Comparison of ENCODE assay signal across 14 cellular contexts in the genomic region with DNA sequence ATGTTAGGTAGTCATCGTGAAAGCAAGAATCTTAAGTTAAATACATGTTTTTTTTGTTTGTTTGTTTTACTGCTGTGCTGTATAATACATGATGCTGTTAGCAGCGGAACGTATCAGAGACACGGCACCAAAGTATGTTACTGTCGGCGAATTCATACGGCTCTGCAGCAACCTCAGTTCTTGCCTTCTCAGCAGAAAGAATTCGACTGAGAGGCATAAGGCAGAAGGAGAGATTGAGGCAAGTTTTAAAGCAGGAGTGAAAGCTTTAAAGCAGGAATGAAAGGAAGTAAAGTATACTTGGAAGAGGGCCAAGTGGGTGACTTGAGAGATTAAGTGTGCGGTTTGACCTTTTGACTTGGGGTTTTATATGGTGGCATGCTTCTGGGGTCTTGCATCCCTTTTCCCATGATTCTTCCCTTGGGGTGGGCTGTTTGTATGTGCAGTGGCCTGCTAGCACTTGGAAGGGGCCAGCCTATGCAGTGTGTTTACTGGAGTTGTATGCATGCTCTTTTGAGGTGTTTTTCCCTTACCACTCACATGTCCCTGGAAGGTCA. TPM values are rescaled to one million over a fixed set of nuclear protein-coding genes. Genes with fewer than 3 reads are reported as not detected.
DNase-seq lines count a peak whose midpoint lies in the region; ATAC-seq and TF ChIP-seq lines count a peak whose summit lies in the region.
"Had no signal": no experiment of that assay in that cellular context is flagged by ENCODE, and none has a peak within 500 bp of the region (broad histone marks: within the 10 kb centered on the region; RNA-seq: fewer than 3 reads in every experiment).

No MANE protein-coding gene starts in this region.

- H3K27me3 ChIP-seq in left lung, result no peaks in the 10 kb centered on the region

- H3K4me1 ChIP-seq in left lung, result peaks cover 0 to 12% of the 10 kb centered on the region in 2 donors

- no peak for DNase-seq in activated CD4-positive, alpha-beta T cell treated with anti-CD3 and anti-CD28 coated beads, Interleukin-2, amount 10 ng/mL, durations not matched to agents 24 days and 14 days
- no peak for DNase-seq in activated CD4-positive, alpha-beta T cell treated with anti-CD3 and anti-CD28 coated beads for 1 hour
- DNase-seq in Jurkat, Clone E6-1 (ENCODE audit: low read depth, low spot score), result peak; percentile 33
- DNase-seq in activated CD8-positive, alpha-beta T cell treated with anti-CD3 and anti-CD28 coated beads, Interleukin-2, amount 10 ng/mL, durations not matched to agents 7 days and 5 days, result no peak
- DNase-seq in naive B cell (no peak), left lung (no peak), lower leg skin (ENCODE audit: low spot score in 2 of 2) (no peak)
- no peak for DNase-seq in stimulated activated naive CD4-positive, alpha-beta T cell treated with Interleukin-2 at 50 U/mL for 16 hours (lab: John Stamatoyannopoulos, UW)
- DNase-seq: NCI-H187, NCI-H526 had no signal

- H3K4me1 Mint-ChIP-seq in activated CD4-positive, alpha-beta T cell treated with anti-CD3 and anti-CD28 coated beads, Interleukin-2, amount 10 ng/mL, durations not matched to agents 24 days and 14 days, result peaks cover 47% of the 10 kb centered on the region
- peaks cover 80% of the 10 kb centered on the region for H3K4me1 Mint-ChIP-seq in activated CD8-positive, alpha-beta T cell treated with anti-CD3 and anti-CD28 coated beads, Interleukin-2, amount 10 ng/mL, durations not matched to agents 7 days and 5 days (ENCODE audit: low read depth)
- H3K4me1 Mint-ChIP-seq in naive B cell, result peaks cover 52 to 82% (median 69%) of the 10 kb centered on the region in 3 donors

- H3K36me3 ChIP-seq in left lung, result no peaks in the 10 kb centered on the region

- peaks cover 19% of the 10 kb centered on the region for H3K9me3 Mint-ChIP-seq in activated CD4-positive, alpha-beta T cell treated with anti-CD3 and anti-CD28 coated beads, Interleukin-2, amount 10 ng/mL, durations not matched to agents 24 days and 14 days
- peaks cover 22% of the 10 kb centered on the region for H3K9me3 Mint-ChIP-seq in activated CD8-positive, alpha-beta T cell treated with anti-CD3 and anti-CD28 coated beads, Interleukin-2, amount 10 ng/mL, durations not matched to agents 7 days and 5 days (ENCODE audit: insufficient read depth)
- peaks cover 0 to 24% (median 14%) of the 10 kb centered on the region in 7 donors for H3K9me3 Mint-ChIP-seq in naive B cell

- no peak overlapping the region for H3K4me3 ChIP-seq in Jurkat, Clone E6-1 (ENCODE audit: low read length)
- H3K4me3 ChIP-seq in left lung (no peak overlapping the region), lower leg skin (ENCODE audit: low read depth, poor library complexity, severe bottlenecking) (no peak overlapping the region)
- H3K4me3 ChIP-seq: lung had no signal

- H3K27ac Mint-ChIP-seq in activated CD4-positive, alpha-beta T cell treated with anti-CD3 and anti-CD28 coated beads, Interleukin-2, amount 10 ng/mL, durations not matched to agents 24 days and 14 days, result peak overlapping the region; percentile 80
- peak overlapping the region; percentile 15 for H3K27ac Mint-ChIP-seq in activated CD8-positive, alpha-beta T cell treated with anti-CD3 and anti-CD28 coated beads, Interleukin-2, amount 10 ng/mL, durations not matched to agents 7 days and 5 days
- peak overlapping the region in 4 of 6 donors; percentile 2 to 96 (median 44) for H3K27ac Mint-ChIP-seq in naive B cell
- H3K27ac Mint-ChIP-seq: activated T-helper 17 cell treated with anti-CD3 and anti-CD28 coated beads, Interleukin-2, amount 50 U/mL, for 72 hours; brain had no signal

- no peak for ATAC-seq in activated CD8-positive, alpha-beta T cell treated with anti-CD3 and anti-CD28 coated beads, Interleukin-2, amount 10 ng/mL, durations not matched to agents 7 days and 5 days
- ATAC-seq in naive B cell (ENCODE audit: low read depth in 2 of 2) (no peak), left lung (no peak)
- ATAC-seq: activated T-helper 17 cell treated with anti-CD3 and anti-CD28 coated beads, Interleukin-2, amount 50 U/mL, for 72 hours; HepG2 had no signal

- 72 to 74% methylated on average over 9 of the region's 9 CpGs for WGBS in lower leg skin, 2 donors

- intact Hi-C loops in activated CD4-positive, alpha-beta T cell treated with anti-CD3 and anti-CD28 coated beads, Interleukin-2, amount 10 ng/mL, durations not matched to agents 24 days and 14 days (cut with micrococcal nuclease), result no loop called here
- intact Hi-C loops in left lung (cut with DNase I), result no loop called here
- intact Hi-C loops in lower leg skin (cut with DNase I; ENCODE audit: low total_unique reads), result no loop called here

- POLR2A ChIA-PET in activated CD8-positive, alpha-beta T cell treated with anti-CD3 and anti-CD28 coated beads, Interleukin-2, amount 10 ng/mL, durations not matched to agents 7 days and 5 days (lab: Charles Lee), result interaction anchor here (1.9 kb wide), 1 partner anchor 24 kb away, joined by 6 read pairs; a partner anchor contains a TSS

- TF ChIP-seq CTCF in left lung (IDR thresholded peaks at IDR 0.05) (no peak), lower leg skin (IDR thresholded peaks at IDR 0.05) (no peak)

- CTCF ChIA-PET in activated CD8-positive, alpha-beta T cell treated with anti-CD3 and anti-CD28 coated beads, Interleukin-2, amount 10 ng/mL, durations not matched to agents 7 days and 5 days (lab: Charles Lee), result interaction anchor here (0.8 to 1.4 kb wide), 2 partner anchors 10 to 39 kb away, joined by 3 to 4 read pairs; no protein-coding TSS in a partner anchor

- no peaks in the 10 kb centered on the region for H3K9me3 ChIP-seq in left lung

- peaks cover 55% of the 10 kb centered on the region for H3K36me3 Mint-ChIP-seq in activated CD4-positive, alpha-beta T cell treated with anti-CD3 and anti-CD28 coated beads, Interleukin-2, amount 10 ng/mL, durations not matched to agents 24 days and 14 days (ENCODE audit: low read depth)
- peaks cover 79% of the 10 kb centered on the region for H3K36me3 Mint-ChIP-seq in activated CD8-positive, alpha-beta T cell treated with anti-CD3 and anti-CD28 coated beads, Interleukin-2, amount 10 ng/mL, durations not matched to agents 7 days and 5 days (ENCODE audit: low read depth)
- peaks cover 14 to 19% of the 10 kb centered on the region in 2 donors for H3K36me3 Mint-ChIP-seq in naive B cell

- no peak overlapping the region for H3K27ac ChIP-seq in left lung

- H3K27me3 Mint-ChIP-seq in activated CD4-positive, alpha-beta T cell treated with anti-CD3 and anti-CD28 coated beads, Interleukin-2, amount 10 ng/mL, durations not matched to agents 24 days and 14 days, result no peaks in the 10 kb centered on the region
- H3K27me3 Mint-ChIP-seq in activated CD8-positive, alpha-beta T cell treated with anti-CD3 and anti-CD28 coated beads, Interleukin-2, amount 10 ng/mL, durations not matched to agents 7 days and 5 days (ENCODE audit: low read depth), result no peaks in the 10 kb centered on the region
- H3K27me3 Mint-ChIP-seq in naive B cell, result no peaks in the 10 kb centered on the region
- H3K27me3 Mint-ChIP-seq: activated T-helper 17 cell treated with anti-CD3 and anti-CD28 coated beads, Interleukin-2, amount 50 U/mL, for 72 hours; brain had no signal

- no peak for TF ChIP-seq POLR2A in lower leg skin (IDR thresholded peaks at IDR 0.05)

- H3K4me3 Mint-ChIP-seq in activated CD4-positive, alpha-beta T cell treated with anti-CD3 and anti-CD28 coated beads, Interleukin-2, amount 10 ng/mL, durations not matched to agents 24 days and 14 days, result peak overlapping the region; percentile 42
- H3K4me3 Mint-ChIP-seq in activated CD8-positive, alpha-beta T cell treated with anti-CD3 and anti-CD28 coated beads, Interleukin-2, amount 10 ng/mL, durations not matched to agents 7 days and 5 days, result no peak overlapping the region
- H3K4me3 Mint-ChIP-seq in naive B cell, result peak overlapping the region in 6 of 8 donors; percentile 1 to 69 (median 46)
- H3K4me3 Mint-ChIP-seq: activated T-helper 17 cell treated with anti-CD3 and anti-CD28 coated beads, Interleukin-2, amount 50 U/mL, for 72 hours; brain had no signal

RNA-seq across cellular contexts. Expression of a gene that starts 23.7 kb away (rescaled TPM):
- 28.9 and 30.0 TPM in 2 replicates for total RNA-seq in activated CD4-positive, alpha-beta T cell treated with anti-CD3 and anti-CD28 coated beads, Interleukin-2, amount 10 ng/mL, durations not matched to agents 24 days and 14 days
- 12.5 TPM for polyA plus RNA-seq in Jurkat, Clone E6-1 (2012; ENCODE audit: insufficient read depth, insufficient read length)
- 10 to 100 TPM; 35.9 to 36.1 TPM for total RNA-seq in activated CD8-positive, alpha-beta T cell treated with anti-CD3 and anti-CD28 coated beads, Interleukin-2, amount 10 ng/mL, durations not matched to agents 7 days and 5 days
- 10 to 100 TPM; 23.1 to 53.9 (median 41.2) TPM for polyA plus RNA-seq in naive B cell (ENCODE audit: low read depth in 6 of 6)
- total RNA-seq in left lung, result 10 to 100 TPM; 26.5 to 35.4 TPM
- total RNA-seq in lower leg skin, result 10 to 100 TPM; 45.1 to 89.8 (median 53.7) TPM

Comparison
In these comparisons a context has a peak if more than half of its experiments do, and no peak if none do; other contexts are left out.
1. H3K27ac Mint-ChIP-seq: peak in every context shown above with its lines; median percentile 80 in activated CD4-positive, alpha-beta T cell treated with anti-CD3 and anti-CD28 coated beads, Interleukin-2, amount 10 ng/mL, durations not matched to agents 24 days and 14 days; 44 in naive B cell; 15 in activated CD8-positive, alpha-beta T cell treated with anti-CD3 and anti-CD28 coated beads, Interleukin-2, amount 10 ng/mL, durations not matched to agents 7 days and 5 days.